ENCODE assay signal across 8 cellular contexts in the genomic region with DNA sequence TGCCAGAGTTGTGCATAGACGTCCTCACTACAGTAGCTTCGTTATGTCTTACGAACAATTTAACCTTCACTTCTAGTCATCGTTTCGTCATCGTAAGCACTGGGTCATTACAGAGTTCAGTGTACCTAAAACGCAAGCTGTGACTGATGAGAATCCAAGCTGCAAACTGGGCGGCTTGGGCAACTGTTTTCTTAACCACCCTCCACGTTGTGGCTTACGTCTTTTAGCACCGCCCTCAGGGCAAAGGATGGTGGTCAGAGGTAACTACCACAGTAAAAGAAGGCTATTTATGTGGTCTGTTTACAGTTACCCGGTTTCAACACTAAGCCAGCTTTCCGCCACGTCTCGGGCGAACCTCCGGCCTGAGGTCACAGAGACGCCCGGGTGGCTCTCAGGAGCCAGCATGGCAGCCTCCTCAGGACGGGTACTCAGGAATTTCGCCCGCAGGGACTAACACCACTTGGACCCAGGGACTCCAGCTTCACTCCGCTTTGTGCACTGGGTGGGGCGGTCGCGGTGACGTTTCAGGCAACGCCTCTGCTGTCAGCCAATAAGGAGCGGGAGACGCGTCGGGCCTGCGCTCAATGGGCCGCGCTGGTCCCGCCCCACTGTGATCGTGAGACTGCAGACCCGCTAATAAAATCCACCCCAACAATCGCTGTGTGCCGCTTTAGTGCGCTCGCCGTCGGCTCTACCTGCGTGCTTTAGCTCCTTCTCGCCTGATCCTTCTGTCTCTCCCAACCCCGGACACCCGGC. TPM values are rescaled to one million over a fixed set of nuclear protein-coding genes. Genes with fewer than 3 reads are reported as not detected.
DNase-seq lines count a peak whose midpoint lies in the region; ATAC-seq and TF ChIP-seq lines count a peak whose summit lies in the region.

A gene (plus strand): TSS at position 665 of the 756 bp plus-strand sequence. CDS start 148 bp downstream, outside the sequence.

- H3K9me2 ChIP-seq in DOHH2 (replicated peaks; ENCODE audit: control insufficient read depth, low read length) (no peaks in the 10 kb centered on the region), GM23248 (ENCODE audit: insufficient read depth) (no peaks in the 10 kb centered on the region)

- 1% methylated on average over 42 to 48 of the region's 48 CpGs for WGBS in GM23248 (ENCODE audit: low coverage in 1 of 2, low lambda C conversion rate in 2 of 2, missing lambda C conversion rate in 2 of 2), 2 experiments

- H2AFZ ChIP-seq in GM23248, result peak within 1 kb of the TSS; percentile 98
- H2AFZ ChIP-seq in fibroblast of lung (ENCODE audit: low read length), result peak within 1 kb of the TSS; percentile 97

- peak within 1 kb of the TSS; percentile 48 for H3K27ac ChIP-seq in DOHH2 (ENCODE audit: low read depth, low read length)
- peak within 1 kb of the TSS; percentile 98 for H3K27ac ChIP-seq in GM23248
- H3K27ac ChIP-seq in fibroblast of lung (ENCODE audit: insufficient read depth, low read length), result peak within 1 kb of the TSS; percentile 99
- H3K27ac ChIP-seq in naive thymus-derived CD4-positive, alpha-beta T cell (ENCODE audit: low read depth, low read length), result peak within 1 kb of the TSS; percentile 85

- intact Hi-C loops in naive thymus-derived CD4-positive, alpha-beta T cell (cut with micrococcal nuclease), result loop anchor here (1.0 to 5.0 kb wide), 6 partner anchors 56 to 1913 kb away; a partner anchor contains a TSS

- H3K79me2 ChIP-seq in DOHH2 (ENCODE audit: control insufficient read depth, low read length), result peaks cover 7% of the 10 kb centered on the region
- H3K79me2 ChIP-seq in GM23248 (ENCODE audit: insufficient read depth), result peaks cover 42% of the 10 kb centered on the region
- H3K79me2 ChIP-seq in fibroblast of lung (ENCODE audit: control insufficient read depth, insufficient read depth, low read length), result no peaks in the 10 kb centered on the region

- peaks cover 2% of the 10 kb centered on the region; the same call in 1 of the 2 replicates for H3F3A ChIP-seq in DOHH2 (ENCODE audit: control insufficient read depth, insufficient read depth)
- peaks cover 16% of the 10 kb centered on the region for H3F3A ChIP-seq in GM23248 (ENCODE audit: insufficient read depth)

- CTCF ChIA-PET in naive thymus-derived CD4-positive, alpha-beta T cell (lab: Charles Lee), result interaction anchor here (0.6 to 0.8 kb wide), 3 partner anchors 17 to 670 kb away, joined by 3 to 10 read pairs (median 3); a partner anchor contains a TSS

- H3K4me1 Mint-ChIP-seq in activated T-helper 17 cell treated with anti-CD3 and anti-CD28 coated beads, Interleukin-2, amount 50 U/mL, for 72 hours, result peaks cover 5% of the 10 kb centered on the region
- peaks cover 5 to 26% (median 24%) of the 10 kb centered on the region in 7 donors for H3K4me1 Mint-ChIP-seq in naive thymus-derived CD4-positive, alpha-beta T cell
- peaks cover 3 to 12% of the 10 kb centered on the region in 2 donors for H3K4me1 Mint-ChIP-seq in stimulated activated naive B cell treated with anti-CD40 and anti-IgM and Interleukin-4, amounts not matched to agents 10 μg/mL and 1 μg/mL and 100 μg/mL, for 72 hours

- POLR2A ChIA-PET in naive thymus-derived CD4-positive, alpha-beta T cell (lab: Charles Lee), result interaction anchor here (0.6 to 4.6 kb wide), 10 partner anchors 10 to 671 kb away, joined by 3 to 81 read pairs (median 4); a partner anchor contains a TSS

- H3K9me3 Mint-ChIP-seq in activated T-helper 17 cell treated with anti-CD3 and anti-CD28 coated beads, Interleukin-2, amount 50 U/mL, for 72 hours, result no peaks in the 10 kb centered on the region
- no peaks in the 10 kb centered on the region for H3K9me3 Mint-ChIP-seq in naive thymus-derived CD4-positive, alpha-beta T cell
- no peaks in the 10 kb centered on the region for H3K9me3 Mint-ChIP-seq in stimulated activated naive B cell treated with anti-CD40 and anti-IgM and Interleukin-4, amounts not matched to agents 10 μg/mL and 1 μg/mL and 100 μg/mL, for 72 hours

- H3K4me2 ChIP-seq in DOHH2 (ENCODE audit: low read length) (peak within 1 kb of the TSS; percentile 90), GM23248 (ENCODE audit: unreplicated experiment) (peak within 1 kb of the TSS; percentile 93), fibroblast of lung (ENCODE audit: extremely low read depth, insufficient read depth, low read length) (peak within 1 kb of the TSS; percentile 94)

- H3K27ac Mint-ChIP-seq in activated T-helper 17 cell treated with anti-CD3 and anti-CD28 coated beads, Interleukin-2, amount 50 U/mL, for 72 hours, result peak within 1 kb of the TSS; percentile 92
- peak within 1 kb of the TSS; percentile 82 to 99 (median 96) for H3K27ac Mint-ChIP-seq in naive thymus-derived CD4-positive, alpha-beta T cell
- H3K27ac Mint-ChIP-seq in stimulated activated naive B cell treated with anti-CD40 and anti-IgM and Interleukin-4, amounts not matched to agents 10 μg/mL and 1 μg/mL and 100 μg/mL, for 72 hours, result peak within 1 kb of the TSS; percentile 88

- DNase-seq in GM23248 (peak; percentile 99), Kasumi-1 (lab: John Stamatoyannopoulos, UW) (peak; percentile 94 to 96), RPMI7951 (ENCODE audit: low read depth) (peak; percentile 97), fibroblast of lung (ENCODE audit: low read depth in 2 of 2) (peak; percentile 97)
- peak; percentile 81 to 94 (median 92) for DNase-seq in naive thymus-derived CD4-positive, alpha-beta T cell
- peak; percentile 90 for DNase-seq in stimulated activated naive B cell treated with anti-CD40 and anti-IgM and Interleukin-4, amounts not matched to agents 10 μg/mL and 1 μg/mL and 100 μg/mL, for 72 hours

- peaks cover 20% of the 10 kb centered on the region for H3K4me1 ChIP-seq in DOHH2 (ENCODE audit: control insufficient read depth, low read length)
- peaks cover 11% of the 10 kb centered on the region; the same call in 1 of the 2 replicates for H3K4me1 ChIP-seq in GM23248 (ENCODE audit: insufficient read depth)
- H3K4me1 ChIP-seq in fibroblast of lung (ENCODE audit: control insufficient read depth, extremely low read depth, insufficient read depth, low read length), result peaks cover 3% of the 10 kb centered on the region
- H3K4me1 ChIP-seq in naive thymus-derived CD4-positive, alpha-beta T cell (ENCODE audit: control insufficient read depth in 2 of 2, insufficient read depth in 2 of 2, low read length in 2 of 2), result peaks cover 4 to 9% of the 10 kb centered on the region in 2 donors

- no peaks in the 10 kb centered on the region for H3K36me3 ChIP-seq in DOHH2 (ENCODE audit: control insufficient read depth, low read length)
- no peaks in the 10 kb centered on the region for H3K36me3 ChIP-seq in GM23248 (ENCODE audit: low read depth)
- H3K36me3 ChIP-seq in fibroblast of lung (ENCODE audit: control insufficient read depth, insufficient read depth, low read length), result no peaks in the 10 kb centered on the region
- H3K36me3 ChIP-seq in naive thymus-derived CD4-positive, alpha-beta T cell (ENCODE audit: control insufficient read depth in 2 of 3, insufficient read depth in 3 of 3, low read length in 3 of 3), result peaks cover 0 to 3% (median 0%) of the 10 kb centered on the region in 3 experiments

- in situ Hi-C loops in GM23248 (cut with MboI), result no loop called here

- H3K36me3 Mint-ChIP-seq in activated T-helper 17 cell treated with anti-CD3 and anti-CD28 coated beads, Interleukin-2, amount 50 U/mL, for 72 hours (ENCODE audit: low read depth), result no peaks in the 10 kb centered on the region
- no peaks in the 10 kb centered on the region for H3K36me3 Mint-ChIP-seq in naive thymus-derived CD4-positive, alpha-beta T cell
- H3K36me3 Mint-ChIP-seq in stimulated activated naive B cell treated with anti-CD40 and anti-IgM and Interleukin-4, amounts not matched to agents 10 μg/mL and 1 μg/mL and 100 μg/mL, for 72 hours, result peaks cover 0 to 2% of the 10 kb centered on the region in 2 donors

- H3K27me3 Mint-ChIP-seq in activated T-helper 17 cell treated with anti-CD3 and anti-CD28 coated beads, Interleukin-2, amount 50 U/mL, for 72 hours, result peaks cover 4% of the 10 kb centered on the region
- H3K27me3 Mint-ChIP-seq in naive thymus-derived CD4-positive, alpha-beta T cell, result peaks cover 0 to 10% (median 0%) of the 10 kb centered on the region in 5 donors
- H3K27me3 Mint-ChIP-seq in stimulated activated naive B cell treated with anti-CD40 and anti-IgM and Interleukin-4, amounts not matched to agents 10 μg/mL and 1 μg/mL and 100 μg/mL, for 72 hours, result peaks cover 0 to 13% of the 10 kb centered on the region in 2 donors

- H3K4me3 ChIP-seq in DOHH2 (ENCODE audit: low read length), result peak within 1 kb of the TSS; percentile 96
- H3K4me3 ChIP-seq in GM23248, result peak within 1 kb of the TSS; percentile 98
- H3K4me3 ChIP-seq in fibroblast of lung (replicated peaks in 1 of 4; ENCODE audit: control extremely low read depth in 1 of 4, insufficient read depth in 1 of 4, low read depth in 3 of 4, low read length in 4 of 4), result peak within 1 kb of the TSS; percentile 61 to 98 (median 84)
- peak within 1 kb of the TSS; percentile 85 for H3K4me3 ChIP-seq in naive thymus-derived CD4-positive, alpha-beta T cell (ENCODE audit: low read length)

- no peaks in the 10 kb centered on the region for H3K27me3 ChIP-seq in DOHH2 (ENCODE audit: control insufficient read depth, low read length)
- H3K27me3 ChIP-seq in GM23248 (replicated peaks; ENCODE audit: insufficient read depth), result no peaks in the 10 kb centered on the region
- H3K27me3 ChIP-seq in fibroblast of lung (ENCODE audit: control insufficient read depth, insufficient read depth, low read length), result no peaks in the 10 kb centered on the region
- H3K27me3 ChIP-seq in naive thymus-derived CD4-positive, alpha-beta T cell (ENCODE audit: control insufficient read depth in 2 of 2, insufficient read depth in 2 of 2, low read length in 2 of 2), result no peaks in the 10 kb centered on the region

- peak within 1 kb of the TSS; percentile 92 for H3K4me3 Mint-ChIP-seq in activated T-helper 17 cell treated with anti-CD3 and anti-CD28 coated beads, Interleukin-2, amount 50 U/mL, for 72 hours
- peak within 1 kb of the TSS; percentile 90 to 100 (median 98) for H3K4me3 Mint-ChIP-seq in naive thymus-derived CD4-positive, alpha-beta T cell
- H3K4me3 Mint-ChIP-seq in stimulated activated naive B cell treated with anti-CD40 and anti-IgM and Interleukin-4, amounts not matched to agents 10 μg/mL and 1 μg/mL and 100 μg/mL, for 72 hours, result peak within 1 kb of the TSS; percentile 92 to 96

- TF ChIP-seq CTCF in DOHH2 (IDR thresholded peaks at IDR 0.05; ENCODE audit: low read depth, low read length, poor library complexity, severe bottlenecking), result no peak
- TF ChIP-seq CTCF in fibroblast of lung (conservative IDR thresholded peaks at IDR 0.05 in 1 of 2, IDR thresholded peaks at IDR 0.05 in 1 of 2; ENCODE audit: low read depth in 1 of 2, low read length in 2 of 2), result no peak

- H4K20me1 ChIP-seq in DOHH2 (ENCODE audit: control insufficient read depth, insufficient read depth, low read depth, low read length) (no peaks in the 10 kb centered on the region), GM23248 (ENCODE audit: insufficient read depth) (no peaks in the 10 kb centered on the region), fibroblast of lung (ENCODE audit: control insufficient read depth, extremely low read depth, insufficient read depth, low read length) (no peaks in the 10 kb centered on the region)

- peak within 1 kb of the TSS; percentile 97 for H3K9ac ChIP-seq in GM23248
- peak within 1 kb of the TSS; percentile 91 for H3K9ac ChIP-seq in fibroblast of lung (ENCODE audit: insufficient read depth, low read length)

- H3K9me3 ChIP-seq in DOHH2 (ENCODE audit: control insufficient read depth, insufficient read depth, low read length) (no peaks in the 10 kb centered on the region), GM23248 (ENCODE audit: low read depth) (no peaks in the 10 kb centered on the region), fibroblast of lung (ENCODE audit: control insufficient read depth, insufficient read depth, low read depth, low read length) (no peaks in the 10 kb centered on the region)
- H3K9me3 ChIP-seq in naive thymus-derived CD4-positive, alpha-beta T cell (ENCODE audit: control insufficient read depth in 2 of 3, low read length in 3 of 3), result no peaks in the 10 kb centered on the region

- ATAC-seq in activated T-helper 17 cell treated with anti-CD3 and anti-CD28 coated beads, Interleukin-2, amount 50 U/mL, for 72 hours (replicated peaks), result peak; percentile 95
- peak; percentile 96 for ATAC-seq in naive thymus-derived CD4-positive, alpha-beta T cell
- peak; percentile 97 to 98 for ATAC-seq in stimulated activated naive B cell treated with anti-CD40 and anti-IgM and Interleukin-4, amounts not matched to agents 10 μg/mL and 1 μg/mL and 100 μg/mL, for 72 hours (replicated peaks)

RNA-seq across cellular contexts. Expression of the gene that starts here (rescaled TPM):
- 14.9 and 20.6 TPM in 2 replicates for total RNA-seq in GM23248 (2014; rRNA removed; shearing (Covaris generic))
- polyA plus RNA-seq in GM23248 (2016; fragmentation: Nextera tagmentation; extraction: Ambion mirVana) (27.1 and 28.9 TPM in 2 replicates), fibroblast of lung (2.6 and 4.9 TPM in 2 replicates)
- total RNA-seq in RPMI7951 (2014; rRNA removed; shearing (Covaris generic)), result 6.9 and 7.6 TPM in 2 replicates
- 1 to 10 TPM; 6.0 to 8.5 TPM for total RNA-seq in activated T-helper 17 cell treated with anti-CD3 and anti-CD28 coated beads, Interleukin-2, amount 50 U/mL, for 72 hours
- total RNA-seq in fibroblast of lung, result 3.6 and 9.7 TPM in 2 replicates
- 1.3 and 2.5 TPM in 2 replicates for polyA plus RNA-seq in fibroblast of lung (2012)
- polyA minus RNA-seq in fibroblast of lung (ENCODE audit: low replicate concordance), result 0.79 and 1.1 TPM in 2 replicates
- total RNA-seq in naive thymus-derived CD4-positive, alpha-beta T cell, result 1 to 10 TPM; 2.6 to 7.1 (median 5.1) TPM
- 1 to 10 TPM; 2.8 to 3.5 TPM for polyA plus RNA-seq in naive thymus-derived CD4-positive, alpha-beta T cell

Comparison
In these comparisons a context has a peak if more than half of its experiments do, and no peak if none do; other contexts are left out.
1. Peak in every context shown above with its lines: DNase-seq, ATAC-seq, H3K4me3 ChIP-seq and H3K27ac ChIP-seq.
2. H3K27ac ChIP-seq: peak in every context shown above with its lines; median percentile 99 in fibroblast of lung; 98 in GM23248; 85 in naive thymus-derived CD4-positive, alpha-beta T cell; 48 in DOHH2.